In the genomic region with DNA sequence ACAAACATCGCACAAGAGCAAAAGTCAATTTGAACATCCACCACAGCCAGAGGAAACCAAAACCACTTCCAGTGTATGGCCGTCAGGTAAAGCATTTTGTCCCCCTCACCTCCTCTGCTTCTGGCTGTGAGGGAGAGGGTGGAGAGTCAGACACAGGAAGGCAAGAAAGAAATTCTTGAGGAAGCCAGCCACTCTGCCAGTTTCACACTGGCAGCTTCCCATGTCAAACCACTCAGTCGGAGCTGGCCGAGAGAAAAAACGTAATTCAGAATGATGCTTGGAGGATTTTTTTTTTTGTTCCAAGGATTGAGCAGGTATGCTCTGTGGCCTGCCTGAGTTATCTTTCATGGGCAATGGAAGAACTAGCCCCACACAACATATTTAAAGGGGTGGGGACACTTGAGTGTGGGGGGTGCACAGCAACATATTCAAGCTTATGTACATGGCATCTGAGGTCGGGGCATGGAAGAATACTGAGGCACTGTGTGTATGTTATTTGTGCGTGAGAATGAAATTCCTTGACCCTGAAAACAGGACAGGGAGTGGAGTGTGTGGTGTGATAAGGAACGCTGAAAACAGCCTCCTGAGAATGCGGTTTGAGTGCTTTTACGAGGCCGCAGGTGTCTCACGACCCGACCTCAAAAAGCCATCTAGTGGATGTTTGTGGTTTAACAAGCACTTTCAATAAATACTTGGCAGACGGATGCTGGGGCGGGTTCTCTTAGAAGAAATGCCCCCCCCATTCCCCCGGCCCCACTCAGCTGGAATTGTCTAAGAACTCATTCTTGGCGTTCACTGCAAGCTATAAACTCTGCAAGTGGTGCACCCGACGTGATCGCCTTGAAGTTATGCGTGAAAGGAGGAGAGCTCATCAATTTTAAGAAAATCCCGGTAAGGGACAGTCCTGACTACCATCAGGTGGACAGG, we compare ENCODE assay signal across 8 cellular contexts. TPM values are rescaled to one million over a fixed set of nuclear protein-coding genes. Genes with fewer than 3 reads are reported as not detected.
A peak's percentile ranks its signal among the peaks of the same experiment; 100 is the strongest.
DNase-seq lines count a peak whose midpoint lies in the region; ATAC-seq lines count a peak whose summit lies in the region.

No MANE protein-coding gene starts in this region.

- no peak overlapping the region for H2AFZ ChIP-seq in mesenchymal stem cell (ENCODE audit: low read depth, low read length)

- H4K8ac ChIP-seq in mesenchymal stem cell (ENCODE audit: low read length) = no peak overlapping the region

- peaks cover 47% of the 10 kb centered on the region for H3K4me1 Mint-ChIP-seq in activated CD4-positive, alpha-beta T cell treated with anti-CD3 and anti-CD28 coated beads, Interleukin-2, amount 10 ng/mL, durations not matched to agents 7 days and 5 days

- no peaks in the 10 kb centered on the region for H3K9me3 ChIP-seq in mesenchymal stem cell (ENCODE audit: control insufficient read depth, low read length)

- H3K27me3 Mint-ChIP-seq in activated CD4-positive, alpha-beta T cell treated with anti-CD3 and anti-CD28 coated beads, Interleukin-2, amount 10 ng/mL, durations not matched to agents 7 days and 5 days = no peaks in the 10 kb centered on the region

- H4K91ac ChIP-seq in mesenchymal stem cell (ENCODE audit: low read length) = no peak overlapping the region

- H2AK5ac ChIP-seq in mesenchymal stem cell (ENCODE audit: low read length, severe bottlenecking) = no peak overlapping the region

- H3K9ac ChIP-seq in mesenchymal stem cell (ENCODE audit: low read length) = no peak overlapping the region

- H3K27ac ChIP-seq in mesenchymal stem cell (ENCODE audit: low read length, poor library complexity, severe bottlenecking) = no peak overlapping the region

- CTCF ChIA-PET in activated CD4-positive, alpha-beta T cell treated with anti-CD3 and anti-CD28 coated beads, Interleukin-2, amount 10 ng/mL, durations not matched to agents 7 days and 5 days (lab: Charles Lee) = interaction anchor here (0.7 to 2.0 kb wide), 20 partner anchors 10 to 225 kb away, joined by 3 to 11 read pairs (median 3); a partner anchor contains a TSS

- DNase-seq in COLO668 (lab: John Stamatoyannopoulos, UW; ENCODE audit: unreplicated experiment) (peak; percentile 30), NCI-H526 treated with DMSO at 0.1 percent for 48 hours (lab: John Stamatoyannopoulos, UW) (peak; percentile 59), ecto neural progenitor cell (ENCODE audit: low spot score) (peak; percentile 64), mesenchymal stem cell (peak; percentile 81)
- DNase-seq in activated CD4-positive, alpha-beta T cell treated with anti-CD3 and anti-CD28 coated beads, Interleukin-2, amount 10 ng/mL, durations not matched to agents 7 days and 5 days = peak; percentile 82
- DNase-seq in stimulated activated CD8-positive, alpha-beta memory T cell treated with anti-CD3 and anti-CD28 coated beads, Interleukin-4, amount 100 ng/mL, for 48 hours = peak; percentile 71

- POLR2A ChIA-PET in activated CD4-positive, alpha-beta T cell treated with anti-CD3 and anti-CD28 coated beads, Interleukin-2, amount 10 ng/mL, durations not matched to agents 7 days and 5 days (lab: Charles Lee) = interaction anchor here (0.6 kb wide), 2 partner anchors 56 to 68 kb away, joined by 3 read pairs; a partner anchor contains a TSS

- peak overlapping the region; percentile 69 for H3K4me3 Mint-ChIP-seq in activated CD4-positive, alpha-beta T cell treated with anti-CD3 and anti-CD28 coated beads, Interleukin-2, amount 10 ng/mL, durations not matched to agents 7 days and 5 days

- no peaks in the 10 kb centered on the region for H3K79me1 ChIP-seq in mesenchymal stem cell (replicated peaks; ENCODE audit: low read length, poor library complexity, severe bottlenecking)

- no peaks in the 10 kb centered on the region for H3K36me3 ChIP-seq in mesenchymal stem cell (ENCODE audit: control insufficient read depth in 1 of 2, insufficient read depth in 2 of 2, low read depth in 1 of 2, low read length in 2 of 2)

- peak overlapping the region in 1 of 2 experiments; percentile 43 for H3K4me3 ChIP-seq in mesenchymal stem cell (ENCODE audit: insufficient read depth in 1 of 2, low read depth in 1 of 2, low read length in 2 of 2)

- ATAC-seq in HG03175 (IDR thresholded peaks at IDR 0.05; ENCODE audit: unreplicated experiment) (peak; percentile 20), GM21528 (IDR thresholded peaks at IDR 0.05; ENCODE audit: low FRiP score, unreplicated experiment) (no peak)

- no peak overlapping the region for H3K14ac ChIP-seq in mesenchymal stem cell (ENCODE audit: low read length in 2 of 2)

- H3K18ac ChIP-seq in mesenchymal stem cell (ENCODE audit: low read depth in 1 of 2, low read length in 2 of 2) = peak overlapping the region in 1 of 2 experiments; percentile 22

- H2BK15ac ChIP-seq in mesenchymal stem cell (ENCODE audit: low read depth, poor library complexity, severe bottlenecking) = no peak overlapping the region

- H2BK5ac ChIP-seq in mesenchymal stem cell (ENCODE audit: low read depth, low read length, poor library complexity, severe bottlenecking) = no peak overlapping the region

- peaks cover 0 to 58% of the 10 kb centered on the region in 2 experiments for H3K27me3 ChIP-seq in mesenchymal stem cell (ENCODE audit: control insufficient read depth in 1 of 2, insufficient read depth in 1 of 2, low read length in 2 of 2)

- 28% methylated on average over 18 of the region's 22 CpGs for WGBS in mesenchymal stem cell

- H2BK120ac ChIP-seq in mesenchymal stem cell (ENCODE audit: low read depth, low read length) = no peak overlapping the region

- H3K4ac ChIP-seq in mesenchymal stem cell (ENCODE audit: low read depth in 1 of 2, low read length in 2 of 2) = no peak overlapping the region

- H3K4me2 ChIP-seq in mesenchymal stem cell (ENCODE audit: low read length, poor library complexity, severe bottlenecking) = peak overlapping the region; percentile 16

- H2BK12ac ChIP-seq in mesenchymal stem cell (ENCODE audit: low read length in 2 of 2) = no peak overlapping the region

- H3K23ac ChIP-seq in mesenchymal stem cell (ENCODE audit: low read length in 2 of 2) = no peak overlapping the region

- H3K4me1 ChIP-seq in mesenchymal stem cell (ENCODE audit: control insufficient read depth, insufficient read depth, low read depth, low read length) = peaks cover 3% of the 10 kb centered on the region

- H3K9me3 Mint-ChIP-seq in activated CD4-positive, alpha-beta T cell treated with anti-CD3 and anti-CD28 coated beads, Interleukin-2, amount 10 ng/mL, durations not matched to agents 7 days and 5 days = no peaks in the 10 kb centered on the region

- H3K27ac Mint-ChIP-seq in activated CD4-positive, alpha-beta T cell treated with anti-CD3 and anti-CD28 coated beads, Interleukin-2, amount 10 ng/mL, durations not matched to agents 7 days and 5 days = peak overlapping the region; percentile 94

- no peaks in the 10 kb centered on the region for H3K36me3 Mint-ChIP-seq in activated CD4-positive, alpha-beta T cell treated with anti-CD3 and anti-CD28 coated beads, Interleukin-2, amount 10 ng/mL, durations not matched to agents 7 days and 5 days (ENCODE audit: low read depth)

RNA-seq across cellular contexts. Expression of a gene that starts 22.3 kb away (rescaled TPM):
- 100 to 1,000 TPM in 1 of 2 experiments, 10 to 100 TPM in 1; 98.9 to 113 TPM for total RNA-seq in activated CD4-positive, alpha-beta T cell treated with anti-CD3 and anti-CD28 coated beads, Interleukin-2, amount 10 ng/mL, durations not matched to agents 7 days and 5 days
- 35.8 TPM for polyA plus RNA-seq in mesenchymal stem cell (2013, experiment 1 of 2)
- polyA plus RNA-seq in mesenchymal stem cell (2013, experiment 2 of 2) = 34.9 TPM

RNA-seq across cellular contexts. Expression of a gene that starts 27.5 kb away (rescaled TPM):
- 10 to 100 TPM; 15.8 to 16.9 TPM for total RNA-seq in activated CD4-positive, alpha-beta T cell treated with anti-CD3 and anti-CD28 coated beads, Interleukin-2, amount 10 ng/mL, durations not matched to agents 7 days and 5 days
- 11.3 TPM for polyA plus RNA-seq in mesenchymal stem cell (2013, experiment 1 of 2)
- polyA plus RNA-seq in mesenchymal stem cell (2013, experiment 2 of 2) = 10.6 TPM

RNA-seq across cellular contexts. Expression of a gene that starts 31.2 kb away (rescaled TPM):
- 100 to 1,000 TPM; 246 to 263 TPM for total RNA-seq in activated CD4-positive, alpha-beta T cell treated with anti-CD3 and anti-CD28 coated beads, Interleukin-2, amount 10 ng/mL, durations not matched to agents 7 days and 5 days
- 180 TPM for polyA plus RNA-seq in mesenchymal stem cell (2013, experiment 1 of 2)
- polyA plus RNA-seq in mesenchymal stem cell (2013, experiment 2 of 2) = 172 TPM

RNA-seq across cellular contexts. Expression of a gene that starts 46.3 kb away (rescaled TPM):
- total RNA-seq in activated CD4-positive, alpha-beta T cell treated with anti-CD3 and anti-CD28 coated beads, Interleukin-2, amount 10 ng/mL, durations not matched to agents 7 days and 5 days = 10 to 100 TPM; 52.6 to 52.8 TPM
- 36.7 TPM for polyA plus RNA-seq in mesenchymal stem cell (2013, experiment 1 of 2)
- 36.6 TPM for polyA plus RNA-seq in mesenchymal stem cell (2013, experiment 2 of 2)

RNA-seq across cellular contexts. Expression of a gene that starts 46.6 kb away (rescaled TPM):
- 100 to 1,000 TPM; 157 to 167 TPM for total RNA-seq in activated CD4-positive, alpha-beta T cell treated with anti-CD3 and anti-CD28 coated beads, Interleukin-2, amount 10 ng/mL, durations not matched to agents 7 days and 5 days
- polyA plus RNA-seq in mesenchymal stem cell (2013, experiment 1 of 2) = 4.9 TPM
- polyA plus RNA-seq in mesenchymal stem cell (2013, experiment 2 of 2) = 5.1 TPM

Comparison
In these comparisons a context has a peak if more than half of its experiments do, and no peak if none do; other contexts are left out.
1. DNase-seq: peak in every context shown above with its lines; median percentile 82 in activated CD4-positive, alpha-beta T cell treated with anti-CD3 and anti-CD28 coated beads, Interleukin-2, amount 10 ng/mL, durations not matched to agents 7 days and 5 days; 81 in mesenchymal stem cell; 71 in stimulated activated CD8-positive, alpha-beta memory T cell treated with anti-CD3 and anti-CD28 coated beads, Interleukin-4, amount 100 ng/mL, for 48 hours; 64 in ecto neural progenitor cell; 59 in NCI-H526 treated with DMSO at 0.1 percent for 48 hours; 30 in COLO668.